ENCODE assay signal across 1 cellular context in genomic region chr2:63984606-63985359, GRCh38.
TF ChIP-seq lines count a peak whose summit lies in the region.

No MANE protein-coding gene starts in this region.

TF ChIP-seq in HepG2, 621 proteins besides CTCF, POLR2A, EP300 and RAD21 (continued from another document and continues in another):
- no peak for TF ChIP-seq E2F2 (CRISPR knock-in tag; IDR thresholded peaks at IDR 0.05; ENCODE audit: borderline replicate concordance)
- TF ChIP-seq ARHGAP35 (CRISPR knock-in tag; IDR thresholded peaks at IDR 0.05; ENCODE audit: borderline replicate concordance) = no peak
- no peak for TF ChIP-seq TFDP2 (CRISPR knock-in tag; IDR thresholded peaks at IDR 0.05)
- TF ChIP-seq ZNF83 (CRISPR knock-in tag; IDR thresholded peaks at IDR 0.05; ENCODE audit: borderline replicate concordance) = no peak
- 0 out of 2 replicates have a peak, but pooled peaks have one; percentile 40 for TF ChIP-seq TFE3 (CRISPR knock-in tag; IDR thresholded peaks at IDR 0.05)
- TF ChIP-seq ZNF160 (CRISPR knock-in tag; IDR thresholded peaks at IDR 0.05) = no peak
- TF ChIP-seq ZBTB38 (CRISPR knock-in tag; IDR thresholded peaks at IDR 0.05) = peak; percentile 34; the same call in 1 of the 2 replicates
- TF ChIP-seq ZNF644 (CRISPR knock-in tag; IDR thresholded peaks at IDR 0.05; ENCODE audit: low read depth) = no peak; the same call in 1 of the 2 replicates
- TF ChIP-seq NR2F6 (IDR thresholded peaks at IDR 0.05) = peak; percentile 32
- peak; percentile 72 for TF ChIP-seq NR2F6 (CRISPR knock-in tag; IDR thresholded peaks at IDR 0.05)
- TF ChIP-seq BCL6 (CRISPR knock-in tag; IDR thresholded peaks at IDR 0.05) = peak; percentile 71
- peak; percentile 54 for TF ChIP-seq PAXIP1 (CRISPR knock-in tag; conservative IDR thresholded peaks at IDR 0.05)
- TF ChIP-seq ZSCAN25 (CRISPR knock-in tag; IDR thresholded peaks at IDR 0.05) = no peak
- 0 out of 2 replicates have a peak, but pooled peaks have one; percentile 14 for TF ChIP-seq KLF6 (CRISPR knock-in tag; IDR thresholded peaks at IDR 0.05)
- no peak for TF ChIP-seq ZNF24 (IDR thresholded peaks at IDR 0.05)
- peak; percentile 49; the same call in 1 of the 2 replicates for TF ChIP-seq TP53 (CRISPR knock-in tag; conservative IDR thresholded peaks at IDR 0.05)
- peak; percentile 67; the same call in 1 of the 2 replicates for TF ChIP-seq DPF2 (CRISPR knock-in tag; IDR thresholded peaks at IDR 0.05; ENCODE audit: borderline replicate concordance, low read depth)
- TF ChIP-seq AKNA (CRISPR knock-in tag; IDR thresholded peaks at IDR 0.05; ENCODE audit: borderline replicate concordance) = no peak
- TF ChIP-seq ZNF232 (CRISPR knock-in tag; IDR thresholded peaks at IDR 0.05; ENCODE audit: borderline replicate concordance) = peak; percentile 44; the same call in 1 of the 2 replicates
- TF ChIP-seq TEAD3 (CRISPR knock-in tag; optimal IDR thresholded peaks at IDR 0.05; ENCODE audit: borderline replicate concordance) = peak; percentile 79
- no peak for TF ChIP-seq ZNF230 (CRISPR knock-in tag; IDR thresholded peaks at IDR 0.05)
- peak; percentile 95 for TF ChIP-seq BRD4 (CRISPR knock-in tag; IDR thresholded peaks at IDR 0.05)
- 0 out of 2 replicates have a peak, but pooled peaks have one; percentile 23 for TF ChIP-seq ATF6 (CRISPR knock-in tag; conservative IDR thresholded peaks at IDR 0.05)
- TF ChIP-seq HMGXB3 (CRISPR knock-in tag; IDR thresholded peaks at IDR 0.05; ENCODE audit: borderline replicate concordance) = no peak
- no peak for TF ChIP-seq ZFAT (CRISPR knock-in tag; conservative IDR thresholded peaks at IDR 0.05)
- TF ChIP-seq KDM1A (CRISPR knock-in tag; IDR thresholded peaks at IDR 0.05) = 0 out of 2 replicates have a peak, but pooled peaks have one; percentile 39
- peak; percentile 81 for TF ChIP-seq ZBTB25 (CRISPR knock-in tag; IDR thresholded peaks at IDR 0.05)
- peak; percentile 88 for TF ChIP-seq HNF4A (CRISPR knock-in tag; IDR thresholded peaks at IDR 0.05)
- TF ChIP-seq RFXANK (CRISPR knock-in tag; IDR thresholded peaks at IDR 0.05) = 0 out of 2 replicates have a peak, but pooled peaks have one; percentile 29
- TF ChIP-seq ZSCAN20 (CRISPR knock-in tag; IDR thresholded peaks at IDR 0.05; ENCODE audit: borderline replicate concordance) = 0 out of 2 replicates have a peak, but pooled peaks have one; percentile 51
- peak; percentile 68; the same call in 1 of the 2 replicates for TF ChIP-seq KDM3A (CRISPR knock-in tag; IDR thresholded peaks at IDR 0.05; ENCODE audit: low read depth)
- TF ChIP-seq TBX3 (IDR thresholded peaks at IDR 0.05; ENCODE audit: borderline replicate concordance) = peak; percentile 61; the same call in 1 of the 2 replicates
- TF ChIP-seq CCDC6 (CRISPR knock-in tag; IDR thresholded peaks at IDR 0.05) = peak; percentile 61; the same call in 1 of the 2 replicates
- TF ChIP-seq NCOR1 (IDR thresholded peaks at IDR 0.05; ENCODE audit: borderline replicate concordance, low read length) = peak; percentile 67; the same call in 1 of the 2 replicates
- no peak for TF ChIP-seq CC2D1A (CRISPR knock-in tag; IDR thresholded peaks at IDR 0.05)
- TF ChIP-seq TCF12 (IDR thresholded peaks at IDR 0.05) = no peak
- no peak for TF ChIP-seq TCF12 (CRISPR knock-in tag; IDR thresholded peaks at IDR 0.05)
- TF ChIP-seq YEATS2 (CRISPR knock-in tag; IDR thresholded peaks at IDR 0.05; ENCODE audit: borderline replicate concordance) = no peak
- TF ChIP-seq TAF15 (IDR thresholded peaks at IDR 0.05; ENCODE audit: low read depth, low read length, poor library complexity, severe bottlenecking) = no peak
- TF ChIP-seq ZMYM4 (CRISPR knock-in tag; IDR thresholded peaks at IDR 0.05) = peak; percentile 48; the same call in 1 of the 2 replicates
